Comparison of ENCODE assay signal across 19 cellular contexts in genomic region chr6:69449887-69450286, GRCh38.
DNase-seq lines count a peak whose midpoint lies in the region; ATAC-seq and TF ChIP-seq lines count a peak whose summit lies in the region.
"Had no signal": no experiment of that assay in that cellular context is flagged by ENCODE, and none has a peak within 500 bp of the region (broad histone marks: within the 10 kb centered on the region; RNA-seq: fewer than 3 reads in every experiment).

No MANE protein-coding gene starts in this region.

- no peak overlapping the region for H3K4ac ChIP-seq in neuronal stem cell (ENCODE audit: low read length)

- no peak overlapping the region for H2BK12ac ChIP-seq in neuronal stem cell (ENCODE audit: low read length)

- H3K4me3 ChIP-seq in MG63 (no peak overlapping the region), neuronal stem cell (ENCODE audit: low read length in 2 of 2) (peak overlapping the region in 1 of 2 donors; percentile 65), upper lobe of right lung (no peak overlapping the region)
- H3K4me3 ChIP-seq: BLaER1 treated with 17β-estradiol and CSF1 and Interleukin-3, amounts not matched to agents 10 nM and 100 nM; GM12878 had no signal

- H2BK15ac ChIP-seq in neuronal stem cell (ENCODE audit: low read length), result no peak overlapping the region

- ATAC-seq in upper lobe of right lung, result peak; percentile 24
- ATAC-seq: CD8-positive, alpha-beta T cell; GM12878 had no signal

- H3K4me2 ChIP-seq in neuronal stem cell (ENCODE audit: insufficient read depth, low read length, poor library complexity, severe bottlenecking), result no peak overlapping the region
- H3K4me2 ChIP-seq: BLaER1 treated with 17β-estradiol and CSF1 and Interleukin-3, amounts not matched to agents 10 nM and 100 nM had no signal

- no peak overlapping the region for H4K8ac ChIP-seq in neuronal stem cell (ENCODE audit: low read depth, low read length)

- H3K27me3 ChIP-seq in MG63 (no peaks in the 10 kb centered on the region), neuronal stem cell (ENCODE audit: control insufficient read depth in 3 of 3, insufficient read depth in 3 of 3, low read depth in 1 of 3, low read length in 3 of 3) (no peaks in the 10 kb centered on the region), upper lobe of right lung (no peaks in the 10 kb centered on the region)
- H3K27me3 ChIP-seq: BLaER1 treated with 17β-estradiol and CSF1 and Interleukin-3, amounts not matched to agents 10 nM and 100 nM had no signal

- H4K91ac ChIP-seq in neuronal stem cell (ENCODE audit: low read depth, low read length, poor library complexity), result no peak overlapping the region

- H3K36me3 ChIP-seq in MG63 (no peaks in the 10 kb centered on the region), neuronal stem cell (replicated peaks in 1 of 2; ENCODE audit: control insufficient read depth in 2 of 2, insufficient read depth in 2 of 2, low read length in 2 of 2) (no peaks in the 10 kb centered on the region), upper lobe of right lung (no peaks in the 10 kb centered on the region)
- H3K36me3 ChIP-seq: BLaER1 treated with 17β-estradiol and CSF1 and Interleukin-3, amounts not matched to agents 10 nM and 100 nM had no signal

- intact Hi-C loops in upper lobe of right lung (cut with DNase I), result no loop called here

- no peak overlapping the region for H3K23ac ChIP-seq in neuronal stem cell (ENCODE audit: low read depth, low read length, poor library complexity)

- no peak overlapping the region for H3K14ac ChIP-seq in neuronal stem cell (ENCODE audit: low read length)

- H2BK5ac ChIP-seq in neuronal stem cell (ENCODE audit: low read length), result no peak overlapping the region

- H3K79me1 ChIP-seq in neuronal stem cell (ENCODE audit: low read depth, low read length), result no peaks in the 10 kb centered on the region

- TF ChIP-seq CTCF in upper lobe of right lung (IDR thresholded peaks at IDR 0.05), result no peak

- H2AK5ac ChIP-seq in neuronal stem cell (ENCODE audit: low read depth, low read length), result no peak overlapping the region

- peak overlapping the region; percentile 4 for H2AFZ ChIP-seq in neuronal stem cell (ENCODE audit: low read length)

- no CpG with 5 or more reads among the region's 8 CpGs for WGBS in neuronal stem cell (ENCODE audit: extremely low coverage in 2 of 2, insufficient read length in 2 of 2, insufficient replicate concordance in 1 of 2), 2 donors

- no peaks in the 10 kb centered on the region for H3K4me1 ChIP-seq in neuronal stem cell (ENCODE audit: control insufficient read depth in 2 of 2, insufficient read depth in 1 of 2, low read depth in 1 of 2, low read length in 2 of 2)
- H3K4me1 ChIP-seq in upper lobe of right lung, result no peaks in the 10 kb centered on the region
- H3K4me1 ChIP-seq: BLaER1 treated with 17β-estradiol and CSF1 and Interleukin-3, amounts not matched to agents 10 nM and 100 nM; Caco-2 had no signal

- peak; percentile 5 for DNase-seq in MG63
- peak; percentile 52 to 90 for DNase-seq in NCI-H446 (lab: John Stamatoyannopoulos, UW)
- no peak for DNase-seq in neuronal stem cell (ENCODE audit: low spot score)
- DNase-seq in upper lobe of right lung, result no peak
- no peak for DNase-seq in AG08396 (ENCODE audit: low spot score)
- no peak for DNase-seq in pons (ENCODE audit: low spot score)
- no peak for DNase-seq in NCI-H146 treated with DMSO at 0.1 percent for 48 hours (lab: John Stamatoyannopoulos, UW; ENCODE audit: unreplicated experiment)
- DNase-seq: 8988T; ACHN; AML-193; Caco-2; Calu3; CD4-positive, alpha-beta T cell; CD8-positive, alpha-beta T cell; DMS79 treated with DMSO at 0.1 percent for 48 hours; GDM1 had no signal

- H3K18ac ChIP-seq in neuronal stem cell (ENCODE audit: low read length), result no peak overlapping the region

- no peak overlapping the region for H2BK120ac ChIP-seq in neuronal stem cell (ENCODE audit: low read depth, low read length)

- no peak overlapping the region for H3K27ac ChIP-seq in neuronal stem cell (replicated peaks; ENCODE audit: low read length)
- H3K27ac ChIP-seq in upper lobe of right lung, result no peak overlapping the region
- H3K27ac ChIP-seq: BLaER1 treated with 17β-estradiol and CSF1 and Interleukin-3, amounts not matched to agents 10 nM and 100 nM; C4-2B had no signal

- H3K9ac ChIP-seq in neuronal stem cell (ENCODE audit: low read depth, low read length, poor library complexity), result no peak overlapping the region
- H3K9ac ChIP-seq: BLaER1 treated with 17β-estradiol and CSF1 and Interleukin-3, amounts not matched to agents 10 nM and 100 nM had no signal

- no peaks in the 10 kb centered on the region for H3K9me3 ChIP-seq in MG63
- H3K9me3 ChIP-seq in neuronal stem cell (replicated peaks in 1 of 2; ENCODE audit: control insufficient read depth in 2 of 2, insufficient read depth in 1 of 2, low read depth in 1 of 2, low read length in 2 of 2), result peaks cover 0 to 14% of the 10 kb centered on the region in 2 donors
- no peaks in the 10 kb centered on the region for H3K9me3 ChIP-seq in upper lobe of right lung
- H3K9me3 ChIP-seq: Caco-2 had no signal

Comparison
In these comparisons a context has a peak if more than half of its experiments do, and no peak if none do; other contexts are left out.
1. DNase-seq: peak in MG63 (single experiment) and NCI-H446 (2 of 2); none in neuronal stem cell (single experiment), upper lobe of right lung (single experiment), AG08396 (single experiment), pons (single experiment) and NCI-H146 treated with DMSO at 0.1 percent for 48 hours (single experiment).